12 cellular contexts compared by ENCODE assay signal in the genomic region with DNA sequence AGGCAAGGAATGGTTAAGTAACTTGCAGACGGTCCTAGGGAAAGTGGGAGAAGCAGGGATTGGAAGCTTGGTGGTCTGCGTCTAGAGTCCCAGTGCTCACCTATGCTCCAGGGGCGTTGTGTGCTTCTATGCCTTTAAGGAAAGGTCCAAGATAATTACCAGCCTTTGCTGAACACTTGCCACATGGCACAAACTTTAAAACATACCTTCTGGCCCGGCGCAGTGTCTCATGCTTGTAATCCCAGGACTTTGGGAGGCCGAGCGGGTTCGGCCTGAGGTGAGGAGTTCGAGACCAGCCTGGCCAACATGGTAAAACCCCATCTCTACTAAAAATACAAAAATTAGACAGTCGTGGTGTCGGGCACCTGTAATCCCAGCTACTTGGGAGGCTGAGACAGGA. TPM values are rescaled to one million over a fixed set of nuclear protein-coding genes. Genes with fewer than 3 reads are reported as not detected.
DNase-seq lines count a peak whose midpoint lies in the region; ATAC-seq and TF ChIP-seq lines count a peak whose summit lies in the region.
"Had no signal": no experiment of that assay in that cellular context is flagged by ENCODE, and none has a peak within 500 bp of the region (broad histone marks: within the 10 kb centered on the region; RNA-seq: fewer than 3 reads in every experiment).

No MANE protein-coding gene starts in this region.

- H3K4me3 ChIP-seq in Caco-2 (ENCODE audit: low read depth, low read length) (no peak overlapping the region), NT2/D1 (ENCODE audit: insufficient read length, low read depth) (no peak overlapping the region), epithelial cell of proximal tubule (ENCODE audit: low read depth, low read length) (peak overlapping the region; percentile 71), sigmoid colon (peak overlapping the region in 1 of 4 donors; percentile 87)

- DNase-seq in Caco-2 (no peak), NT2/D1 (ENCODE audit: low read depth, low spot score) (no peak), epithelial cell of proximal tubule (ENCODE audit: low read depth) (no peak), sigmoid colon (no peak), UCSD-AML1 (lab: John Stamatoyannopoulos, UW; ENCODE audit: unreplicated experiment) (no peak)
- DNase-seq: amygdala; EL; NCI-H1048; stimulated activated CD8-positive, alpha-beta memory T cell treated with anti-CD3 and anti-CD28 coated beads, Interleukin-4, amount 100 ng/mL, for 48 hours had no signal

- H3K36me3 ChIP-seq in Caco-2 (ENCODE audit: control insufficient read depth, insufficient read depth, low read length) (peaks cover 2% of the 10 kb centered on the region), NT2/D1 (ENCODE audit: insufficient read depth, insufficient read length, low read length) (peaks cover 35% of the 10 kb centered on the region), sigmoid colon (no peaks in the 10 kb centered on the region)

- no peaks in the 10 kb centered on the region for H3K27me3 Mint-ChIP-seq in Caco-2 (ENCODE audit: insufficient read depth, unreplicated experiment)

- H3K4me3 Mint-ChIP-seq in Caco-2 (ENCODE audit: unreplicated experiment): no peak overlapping the region

- no peaks in the 10 kb centered on the region for H3K9me3 ChIP-seq in Caco-2
- no peaks in the 10 kb centered on the region; the same call in 1 of the 2 replicates for H3K9me3 ChIP-seq in NT2/D1 (ENCODE audit: insufficient read depth, low read length)
- no peaks in the 10 kb centered on the region for H3K9me3 ChIP-seq in sigmoid colon

- H3K27me3 ChIP-seq in Caco-2 (replicated peaks; ENCODE audit: control insufficient read depth, insufficient read depth, low read length): no peaks in the 10 kb centered on the region
- H3K27me3 ChIP-seq in NT2/D1 (ENCODE audit: insufficient read depth, insufficient read length): no peaks in the 10 kb centered on the region
- no peaks in the 10 kb centered on the region for H3K27me3 ChIP-seq in sigmoid colon

- peak overlapping the region; percentile 100 for H3K27ac Mint-ChIP-seq in Caco-2 (ENCODE audit: unreplicated experiment)

- WGBS in sigmoid colon, 2 donors: 80 to 87% methylated on average over 11 of the region's 11 CpGs

- no peak for TF ChIP-seq CTCF in Caco-2 (IDR thresholded peaks at IDR 0.05; ENCODE audit: insufficient read depth in 1 of 2, low read depth in 1 of 2, low read length in 1 of 2, severe bottlenecking in 1 of 2, unreplicated experiment in 1 of 2)
- TF ChIP-seq CTCF in epithelial cell of proximal tubule (conservative IDR thresholded peaks at IDR 0.05; ENCODE audit: low read depth, low read length): no peak
- TF ChIP-seq CTCF in sigmoid colon (IDR thresholded peaks at IDR 0.05): no peak

- intact Hi-C loops in Caco-2 (cut with micrococcal nuclease; ENCODE audit: unreplicated experiment) (loop anchor here (10.0 kb wide), 1 partner anchor 538 kb away; a partner anchor contains a TSS), sigmoid colon (cut with DNase I) (no loop called here)

- H3K27ac ChIP-seq in sigmoid colon: peak overlapping the region; percentile 87 to 98 (median 93)

- BruUV-seq in Caco-2 (replicated peaks; lab: Mats Ljungman, UMichigan): no TSS peak

- H3K4me1 ChIP-seq in Caco-2 (peaks cover 5% of the 10 kb centered on the region; the same call in 1 of the 2 replicates), NT2/D1 (ENCODE audit: insufficient read depth, insufficient read length) (peaks cover 7% of the 10 kb centered on the region), sigmoid colon (peaks cover 2 to 83% (median 74%) of the 10 kb centered on the region in 4 donors)

- ATAC-seq in GM21619 (IDR thresholded peaks at IDR 0.05; ENCODE audit: unreplicated experiment): no peak
- no peak for ATAC-seq in GM19397 (IDR thresholded peaks at IDR 0.05; ENCODE audit: unreplicated experiment)
- ATAC-seq: esophagus mucosa had no signal

- H3K36me3 Mint-ChIP-seq in Caco-2 (ENCODE audit: insufficient read depth, unreplicated experiment): peaks cover 66% of the 10 kb centered on the region

- peaks cover 8% of the 10 kb centered on the region for H3K4me1 Mint-ChIP-seq in Caco-2 (ENCODE audit: low read depth, unreplicated experiment)

- POLR2A ChIA-PET in Caco-2 (lab: Charles Lee): no interaction called here

- H3K9me3 Mint-ChIP-seq in Caco-2 (ENCODE audit: unreplicated experiment): no peaks in the 10 kb centered on the region

- peak overlapping the region; percentile 21 for H3K9ac ChIP-seq in NT2/D1 (ENCODE audit: insufficient read length, low read depth)

- no peak for TF ChIP-seq POLR2A in sigmoid colon (IDR thresholded peaks at IDR 0.05)

- TF ChIP-seq EP300 in sigmoid colon (IDR thresholded peaks at IDR 0.05): no peak

- CTCF ChIA-PET in Caco-2 (lab: Charles Lee): no interaction called here

RNA-seq across cellular contexts. Expression of a gene that starts 2.3 kb away (rescaled TPM):
- total RNA-seq in Caco-2 (2022) (70.0 and 70.8 TPM in 2 replicates), epithelial cell of proximal tubule (35.0 and 40.2 TPM in 2 replicates), sigmoid colon (10 to 100 TPM; 30.2 to 41.4 (median 34.5) TPM)
- polyA plus RNA-seq in sigmoid colon: 10 to 100 TPM; 25.8 to 45.9 (median 29.6) TPM

RNA-seq across cellular contexts. Expression of a gene that starts 28.1 kb away (rescaled TPM):
- total RNA-seq in Caco-2 (2022) (0.79 and 0.97 TPM in 2 replicates), epithelial cell of proximal tubule (0.58 TPM in 1 of 2 replicates, not detected in the other), sigmoid colon (under 1 TPM in 1 of 4 donors, not detected in 3; 0.66 TPM)
- polyA plus RNA-seq in sigmoid colon: under 1 TPM in 1 of 3 donors, not detected in 2; 0.25 TPM

RNA-seq across cellular contexts. Expression of a gene that starts 36.9 kb away (rescaled TPM):
- total RNA-seq in Caco-2 (2022): 120 and 130 TPM in 2 replicates
- total RNA-seq in epithelial cell of proximal tubule: 122 and 136 TPM in 2 replicates
- 100 to 1,000 TPM in 2 of 4 donors, 10 to 100 TPM in 2; 71.5 to 156 (median 88.6) TPM for total RNA-seq in sigmoid colon
- 100 to 1,000 TPM in 1 of 3 donors, 10 to 100 TPM in 2; 44.9 to 158 (median 78.7) TPM for polyA plus RNA-seq in sigmoid colon

RNA-seq across cellular contexts. Expression of a gene that starts 58.6 kb away (rescaled TPM):
- total RNA-seq in Caco-2 (2022) (0.61 and 0.72 TPM in 2 replicates), epithelial cell of proximal tubule (0.23 and 5.0 TPM in 2 replicates), sigmoid colon (1 to 10 TPM; 2.2 to 6.1 (median 3.2) TPM)
- 1 to 10 TPM in 2 of 3 donors, under 1 TPM in 1; 0.92 to 3.6 (median 2.4) TPM for polyA plus RNA-seq in sigmoid colon
